ENCODE assay signal across 15 cellular contexts in the genomic region with DNA sequence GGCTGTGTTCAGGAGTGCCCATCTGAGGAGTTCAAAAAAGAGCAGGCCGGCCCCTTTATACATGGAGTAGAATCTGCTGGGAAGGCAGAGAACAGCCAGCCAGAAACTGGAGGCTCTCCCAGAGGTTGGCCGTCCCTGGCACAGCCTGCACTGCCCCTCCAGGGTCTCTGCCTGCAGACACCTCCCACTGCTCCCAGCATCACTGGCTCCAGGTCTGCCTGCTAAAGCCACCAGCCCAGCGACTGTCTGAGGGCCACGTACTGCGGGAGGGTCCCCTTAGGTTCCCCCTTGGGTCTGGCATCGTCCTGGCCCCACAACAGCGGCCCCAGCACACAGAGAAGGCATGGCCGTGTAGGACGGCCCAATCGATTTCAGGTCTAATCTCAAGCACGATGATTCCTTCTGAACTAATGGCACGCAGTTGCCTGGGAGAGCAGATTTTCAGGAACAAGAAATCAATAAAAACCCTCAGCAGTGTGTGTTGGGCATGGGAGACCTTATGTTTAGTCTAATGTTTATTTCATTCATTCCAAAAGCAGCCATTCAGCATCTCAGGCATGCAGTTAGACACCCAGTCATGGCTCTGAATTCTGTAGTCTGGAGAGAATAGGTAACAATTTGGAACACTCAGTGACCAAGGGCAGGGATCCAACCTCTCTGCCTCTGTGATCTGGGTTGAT.
A peak's percentile ranks its signal among the peaks of the same experiment; 100 is the strongest.
DNase-seq lines count a peak whose midpoint lies in the region; ATAC-seq, FAIRE-seq and TF ChIP-seq lines count a peak whose summit lies in the region.
"Had no signal": no experiment of that assay in that cellular context is flagged by ENCODE, and none has a peak within 500 bp of the region (broad histone marks: within the 10 kb centered on the region; RNA-seq: fewer than 3 reads in every experiment).

No MANE protein-coding gene starts in this region.

- CTCF ChIA-PET in activated CD8-positive, alpha-beta T cell treated with anti-CD3 and anti-CD28 coated beads, Interleukin-2, amount 10 ng/mL, durations not matched to agents 7 days and 5 days (lab: Charles Lee): no interaction called here
- CTCF ChIA-PET in activated CD8-positive, alpha-beta T cell treated with anti-CD3 and anti-CD28 coated beads for 36 hours (lab: Charles Lee): no interaction called here
- CTCF ChIA-PET in IMR-90 (lab: Yijun Ruan, JAX) (no interaction called here), H1 (lab: Charles Lee; ENCODE audit: partially characterized antibody) (interaction anchor here (2.0 kb wide), 1 partner anchor 23 kb away, joined by 8 read pairs; no protein-coding TSS in a partner anchor)

- H3K27ac Mint-ChIP-seq in activated CD8-positive, alpha-beta T cell treated with anti-CD3 and anti-CD28 coated beads, Interleukin-2, amount 10 ng/mL, durations not matched to agents 7 days and 5 days: no peak overlapping the region
- H3K27ac Mint-ChIP-seq in activated CD8-positive, alpha-beta T cell treated with anti-CD3 and anti-CD28 coated beads for 36 hours: no peak overlapping the region
- H3K27ac Mint-ChIP-seq: H9 had no signal

- H3K4ac ChIP-seq in IMR-90 (ENCODE audit: low read depth, low read length) (peak overlapping the region; percentile 55), H1 (replicated peaks; ENCODE audit: insufficient read length, low read depth, low read length) (no peak overlapping the region)

- H3K9ac ChIP-seq in IMR-90 (ENCODE audit: low read depth, low read length) (no peak overlapping the region), H1 (replicated peaks in 1 of 4; ENCODE audit: extremely low read depth in 1 of 4, low read depth in 3 of 4, low read length in 3 of 4) (no peak overlapping the region)

- no peak for TF ChIP-seq EP300 in H1 (IDR thresholded peaks at IDR 0.05; ENCODE audit: borderline replicate concordance in 1 of 2, low read depth in 2 of 2, low read length in 2 of 2)

- H3K9me3 ChIP-seq in IMR-90 (ENCODE audit: control insufficient read depth, insufficient read depth, low read length): peaks cover 4% of the 10 kb centered on the region; the same call in 1 of the 2 replicates
- no peaks in the 10 kb centered on the region for H3K9me3 ChIP-seq in H1 (ENCODE audit: insufficient read depth in 2 of 2, low read depth in 1 of 2, low read length in 1 of 2)

- H4K20me1 ChIP-seq in IMR-90 (ENCODE audit: insufficient read depth, low read length) (no peaks in the 10 kb centered on the region), H1 (replicated peaks in 1 of 2; ENCODE audit: control insufficient read depth in 1 of 2, insufficient read depth in 2 of 2, low read length in 2 of 2) (peaks cover 0 to 11% of the 10 kb centered on the region in 2 experiments)

- TF ChIP-seq CTCF in activated CD8-positive, alpha-beta T cell treated with anti-CD3 and anti-CD28 coated beads for 36 hours (IDR thresholded peaks at IDR 0.05): no peak
- TF ChIP-seq CTCF in IMR-90 (conservative IDR thresholded peaks at IDR 0.05; ENCODE audit: low read depth, low read length): no peak
- no peak for TF ChIP-seq CTCF in H1 (IDR thresholded peaks at IDR 0.05; ENCODE audit: control extremely low read depth in 1 of 3, insufficient read depth in 1 of 3, low read depth in 1 of 3, low read length in 3 of 3)

- H2AK5ac ChIP-seq in IMR-90 (ENCODE audit: low read depth, low read length) (peak overlapping the region; percentile 55), H1 (ENCODE audit: low read depth, low read length) (no peak overlapping the region)

- H3K36me3 ChIP-seq in IMR-90 (ENCODE audit: control insufficient read depth, insufficient read depth, low read length) (no peaks in the 10 kb centered on the region), H1 (ENCODE audit: control insufficient read depth in 2 of 4, insufficient read depth in 4 of 4, low read length in 3 of 4) (no peaks in the 10 kb centered on the region)

- H3K14ac ChIP-seq in IMR-90 (replicated peaks; ENCODE audit: low read depth, low read length) (0 out of 2 replicates have a peak overlapping the region, but pooled peaks have one; percentile 13), H1 (ENCODE audit: insufficient read length) (no peak overlapping the region)

- peak overlapping the region; percentile 27; the same call in 1 of the 2 replicates for H2BK12ac ChIP-seq in H1 (ENCODE audit: low read depth, low read length)

- no peaks in the 10 kb centered on the region for H3K36me3 Mint-ChIP-seq in activated CD8-positive, alpha-beta T cell treated with anti-CD3 and anti-CD28 coated beads, Interleukin-2, amount 10 ng/mL, durations not matched to agents 7 days and 5 days (ENCODE audit: low read depth)
- no peaks in the 10 kb centered on the region for H3K36me3 Mint-ChIP-seq in activated CD8-positive, alpha-beta T cell treated with anti-CD3 and anti-CD28 coated beads for 36 hours (ENCODE audit: low read depth)

- intact Hi-C loops in activated CD8-positive, alpha-beta T cell treated with anti-CD3 and anti-CD28 coated beads for 36 hours (cut with micrococcal nuclease): no loop called here
- intact Hi-C loops in IMR-90 (cut with micrococcal nuclease): no loop called here

- H3K56ac ChIP-seq in IMR-90 (ENCODE audit: extremely low read depth, insufficient read depth, low read length) (no peak overlapping the region), H1 (replicated peaks; ENCODE audit: insufficient read length, low read depth, low read length) (no peak overlapping the region)

- in situ Hi-C loops in IMR-90 (cut with MboI; ENCODE audit: low sequenced_read_pairs): no loop called here

- H2BK15ac ChIP-seq in IMR-90 (ENCODE audit: low read depth, low read length) (peak overlapping the region; percentile 3; the same call in 1 of the 3 replicates), H1 (ENCODE audit: low read length) (no peak overlapping the region)

- H3K23me2 ChIP-seq in H1 (ENCODE audit: low read depth, low read length): peaks cover 13% of the 10 kb centered on the region

- H4K5ac ChIP-seq in IMR-90 (ENCODE audit: low read depth, low read length): no peak overlapping the region
- H4K5ac ChIP-seq in H1 (ENCODE audit: insufficient read length, low read depth, low read length): no peak overlapping the region

- TF ChIP-seq RAD21 in IMR-90 (IDR thresholded peaks at IDR 0.05; ENCODE audit: low read length) (no peak), H1 (IDR thresholded peaks at IDR 0.05 in 1 of 2, conservative IDR thresholded peaks at IDR 0.05 in 1 of 2; ENCODE audit: low read depth in 2 of 2, low read length in 2 of 2) (no peak)

- TF ChIP-seq POLR2A in IMR-90 (IDR thresholded peaks at IDR 0.05; ENCODE audit: low read depth, low read length): no peak
- TF ChIP-seq POLR2A in H1 (IDR thresholded peaks at IDR 0.05; ENCODE audit: control extremely low read depth in 1 of 2, low read depth in 2 of 2, low read length in 2 of 2): no peak

- H2AK9ac ChIP-seq in IMR-90 (replicated peaks; ENCODE audit: low read depth, low read length, poor library complexity): no peak overlapping the region

- H3K23ac ChIP-seq in IMR-90 (ENCODE audit: low read depth, low read length) (no peak overlapping the region), H1 (ENCODE audit: insufficient read length) (no peak overlapping the region)

- peak overlapping the region; percentile 32; the same call in 1 of the 2 replicates for H3K4me2 ChIP-seq in IMR-90 (ENCODE audit: low read depth, low read length)
- no peak overlapping the region for H3K4me2 ChIP-seq in H1 (ENCODE audit: insufficient read depth in 1 of 2, low read depth in 2 of 2, low read length in 2 of 2)

- H3K27me3 Mint-ChIP-seq in activated CD8-positive, alpha-beta T cell treated with anti-CD3 and anti-CD28 coated beads, Interleukin-2, amount 10 ng/mL, durations not matched to agents 7 days and 5 days (ENCODE audit: low read depth): peaks cover 4% of the 10 kb centered on the region
- peaks cover 3% of the 10 kb centered on the region for H3K27me3 Mint-ChIP-seq in activated CD8-positive, alpha-beta T cell treated with anti-CD3 and anti-CD28 coated beads for 36 hours

- POLR2A ChIA-PET in activated CD8-positive, alpha-beta T cell treated with anti-CD3 and anti-CD28 coated beads, Interleukin-2, amount 10 ng/mL, durations not matched to agents 7 days and 5 days (lab: Charles Lee): no interaction called here
- POLR2A ChIA-PET in activated CD8-positive, alpha-beta T cell treated with anti-CD3 and anti-CD28 coated beads for 36 hours (lab: Charles Lee): no interaction called here
- POLR2A ChIA-PET in IMR-90 (lab: Charles Lee; ENCODE audit: unreplicated experiment): no interaction called here
- POLR2A ChIA-PET in H1 (lab: Charles Lee; ENCODE audit: partially characterized antibody): no interaction called here

- H3K4me3 ChIP-seq in IMR-90 (ENCODE audit: insufficient read depth, low read depth, low read length) (no peak overlapping the region), H1 (ENCODE audit: extremely low read depth in 1 of 4, insufficient read depth in 2 of 4, low read depth in 3 of 4, low read length in 4 of 4) (no peak overlapping the region)

- H2BK20ac ChIP-seq in IMR-90 (ENCODE audit: low read depth, low read length) (peak overlapping the region; percentile 36), H1 (ENCODE audit: low read length) (no peak overlapping the region)

- FAIRE-seq in H1 (lab: Jason Lieb, UNC): no peak

- peak; percentile 23 for ATAC-seq in activated CD8-positive, alpha-beta T cell treated with anti-CD3 and anti-CD28 coated beads, Interleukin-2, amount 10 ng/mL, durations not matched to agents 7 days and 5 days
- ATAC-seq in activated CD8-positive, alpha-beta T cell treated with anti-CD3 and anti-CD28 coated beads for 36 hours: no peak
- ATAC-seq in IMR-90 (ENCODE audit: low read depth): peak; percentile 95
- ATAC-seq in HG02981 (IDR thresholded peaks at IDR 0.05; ENCODE audit: unreplicated experiment): no peak
- no peak for ATAC-seq in GM19351 (IDR thresholded peaks at IDR 0.05; ENCODE audit: unreplicated experiment)
- ATAC-seq: PC-3 had no signal

- no peaks in the 10 kb centered on the region for H3K9me3 Mint-ChIP-seq in activated CD8-positive, alpha-beta T cell treated with anti-CD3 and anti-CD28 coated beads, Interleukin-2, amount 10 ng/mL, durations not matched to agents 7 days and 5 days (ENCODE audit: insufficient read depth)
- peaks cover 4% of the 10 kb centered on the region for H3K9me3 Mint-ChIP-seq in activated CD8-positive, alpha-beta T cell treated with anti-CD3 and anti-CD28 coated beads for 36 hours

- 83% methylated on average over 5 of the region's 12 CpGs; no CpG with 5 or more reads in 1 of the 2 experiments for WGBS in IMR-90 (ENCODE audit: extremely low coverage in 2 of 2, insufficient read length in 1 of 2), 2 experiments
- 84% methylated on average over 12 of the region's 12 CpGs; no CpG with 5 or more reads in 1 of the 2 experiments for WGBS in H1 (ENCODE audit: extremely low coverage in 1 of 2, insufficient coverage in 1 of 2, insufficient read length in 1 of 2, insufficient replicate concordance in 2 of 2, low coverage in 1 of 2, low lambda C conversion rate in 2 of 2, missing lambda C conversion rate in 1 of 2), 2 experiments

- H3K27me3 ChIP-seq in IMR-90 (ENCODE audit: control insufficient read depth, insufficient read depth, low read length): peaks cover 5% of the 10 kb centered on the region; the same call in 1 of the 2 replicates
- H3K27me3 ChIP-seq in H1 (replicated peaks in 1 of 4; ENCODE audit: control insufficient read depth in 3 of 4, extremely low read depth in 1 of 4, insufficient read depth in 3 of 4, low read length in 3 of 4): no peaks in the 10 kb centered on the region

- H2BK5ac ChIP-seq in IMR-90 (ENCODE audit: low read depth, low read length, poor library complexity, severe bottlenecking) (no peak overlapping the region), H1 (ENCODE audit: low read depth, low read length) (no peak overlapping the region)

- BruUV-seq in IMR-90 (replicated peaks; lab: Mats Ljungman, UMichigan): no TSS peak

- H3K4me1 ChIP-seq in IMR-90 (ENCODE audit: control insufficient read depth, insufficient read depth, low read length) (peaks cover 10% of the 10 kb centered on the region), H1 (replicated peaks in 1 of 4; ENCODE audit: control insufficient read depth in 3 of 4, insufficient read depth in 4 of 4, low read length in 3 of 4) (no peaks in the 10 kb centered on the region)

- no peak overlapping the region; the same call in 1 of the 2 replicates for H3K18ac ChIP-seq in IMR-90 (ENCODE audit: low read depth, low read length)
- H3K18ac ChIP-seq in H1 (ENCODE audit: extremely low read depth, low read length): no peak overlapping the region

- no peaks in the 10 kb centered on the region for H3K79me2 ChIP-seq in H1 (ENCODE audit: control insufficient read depth in 1 of 2, insufficient read depth in 2 of 2, low read length in 2 of 2)

- H3K27ac ChIP-seq in IMR-90 (ENCODE audit: insufficient read depth, low read length) (no peak overlapping the region), H1 (ENCODE audit: low read depth, low read length) (no peak overlapping the region)

- peak overlapping the region; percentile 38; the same call in 1 of the 2 replicates for H4K91ac ChIP-seq in IMR-90 (ENCODE audit: insufficient read depth, low read depth, low read length)
- H4K91ac ChIP-seq in H1 (replicated peaks; ENCODE audit: insufficient read length, low read length): no peak overlapping the region

- H4K8ac ChIP-seq in IMR-90 (ENCODE audit: low read depth in 2 of 2, low read length in 2 of 2) (no peak overlapping the region), H1 (ENCODE audit: extremely low read depth, insufficient read depth, low read length) (0 out of 2 replicates have a peak overlapping the region, but pooled peaks have one; percentile 12)

- H2BK120ac ChIP-seq in IMR-90 (ENCODE audit: low read depth, low read length): 0 out of 2 replicates have a peak overlapping the region, but pooled peaks have one; percentile 27
- no peak overlapping the region for H2BK120ac ChIP-seq in H1 (replicated peaks; ENCODE audit: low read depth, low read length)

- H3K9me1 ChIP-seq in IMR-90 (ENCODE audit: insufficient read depth, low read length): peaks cover 9% of the 10 kb centered on the region

- H2AFZ ChIP-seq in IMR-90 (replicated peaks; ENCODE audit: low read length, poor library complexity) (peak overlapping the region; percentile 61), H1 (ENCODE audit: low read length) (no peak overlapping the region)

- H3K79me1 ChIP-seq in IMR-90 (ENCODE audit: low read depth in 1 of 2, low read length in 2 of 2): no peaks in the 10 kb centered on the region
- no peaks in the 10 kb centered on the region for H3K79me1 ChIP-seq in H1 (ENCODE audit: low read depth, low read length)

- no peak for DNase-seq in activated CD8-positive, alpha-beta T cell treated with anti-CD3 and anti-CD28 coated beads, Interleukin-2, amount 10 ng/mL, durations not matched to agents 7 days and 5 days
- no peak for DNase-seq in activated CD8-positive, alpha-beta T cell treated with anti-CD3 and anti-CD28 coated beads for 36 hours
- DNase-seq in IMR-90 (peak; percentile 41), H1 (ENCODE audit: low read depth in 1 of 2, low spot score in 2 of 2) (no peak), HuH-7 (ENCODE audit: low spot score) (no peak)
- DNase-seq in stimulated activated CD4-positive, alpha-beta T cell treated with anti-CD3 and anti-CD28 coated beads, Interleukin-4, amount 100 ng/mL, for 4 hours: no peak
- DNase-seq: DMS 273 treated with DMSO at 0.1 percent for 48 hours, H9, NCI-H146, NCI-H2081 treated with DMSO at 0.1 percent for 48 hours, NCI-H345, NCI-H69, PC-3 had no signal

- dilution Hi-C loops in IMR-90 (cut with HindIII; ENCODE audit: low sequenced_read_pairs, unreplicated experiment): no loop called here

- no peak overlapping the region for H3K4me3 Mint-ChIP-seq in activated CD8-positive, alpha-beta T cell treated with anti-CD3 and anti-CD28 coated beads, Interleukin-2, amount 10 ng/mL, durations not matched to agents 7 days and 5 days
- H3K4me3 Mint-ChIP-seq in activated CD8-positive, alpha-beta T cell treated with anti-CD3 and anti-CD28 coated beads for 36 hours: no peak overlapping the region
- H3K4me3 Mint-ChIP-seq: H9 had no signal

- peaks cover 14% of the 10 kb centered on the region for H3K4me1 Mint-ChIP-seq in activated CD8-positive, alpha-beta T cell treated with anti-CD3 and anti-CD28 coated beads, Interleukin-2, amount 10 ng/mL, durations not matched to agents 7 days and 5 days (ENCODE audit: low read depth)
- peaks cover 11% of the 10 kb centered on the region for H3K4me1 Mint-ChIP-seq in activated CD8-positive, alpha-beta T cell treated with anti-CD3 and anti-CD28 coated beads for 36 hours (ENCODE audit: low read depth)

Comparison
In these comparisons a context has a peak if more than half of its experiments do, and no peak if none do; other contexts are left out.
1. ATAC-seq: peak in activated CD8-positive, alpha-beta T cell treated with anti-CD3 and anti-CD28 coated beads, Interleukin-2, amount 10 ng/mL, durations not matched to agents 7 days and 5 days (single experiment) and IMR-90 (single experiment); none in activated CD8-positive, alpha-beta T cell treated with anti-CD3 and anti-CD28 coated beads for 36 hours (single experiment), HG02981 (single experiment) and GM19351 (single experiment).